Comparison of ENCODE assay signal across 8 cellular contexts in genomic region chr14:45083622-45083978, GRCh38. TPM values are rescaled to one million over a fixed set of nuclear protein-coding genes. Genes with fewer than 3 reads are reported as not detected.
DNase-seq lines count a peak whose midpoint lies in the region; ATAC-seq and TF ChIP-seq lines count a peak whose summit lies in the region.

No MANE protein-coding gene starts in this region.

- ATAC-seq in left cardiac atrium (no peak), right lobe of liver (no peak)

- H3K4me3 ChIP-seq in cardiac muscle cell, result peak overlapping the region; percentile 76
- peak overlapping the region; percentile 73 to 82 (median 73) for H3K4me3 ChIP-seq in right lobe of liver
- H3K4me3 ChIP-seq in transverse colon, result peak overlapping the region; percentile 29 to 72 (median 60)

- H3K27ac Mint-ChIP-seq in activated naive CD8-positive, alpha-beta T cell, result peak overlapping the region; percentile 83

- in situ Hi-C loops in transverse colon (cut with MboI; ENCODE audit: low pct_ligation_motif_present in 1 of 4, low pct_unique_long_range_greater_than_20kb in 1 of 4, low sequenced_read_pairs in 3 of 4), result no loop called here

- H3K27me3 ChIP-seq in cardiac muscle cell, result no peaks in the 10 kb centered on the region
- H3K27me3 ChIP-seq in right lobe of liver, result no peaks in the 10 kb centered on the region
- H3K27me3 ChIP-seq in transverse colon, result no peaks in the 10 kb centered on the region

- H3K9me3 ChIP-seq in cardiac muscle cell (ENCODE audit: low read depth) (no peaks in the 10 kb centered on the region), right lobe of liver (no peaks in the 10 kb centered on the region), transverse colon (no peaks in the 10 kb centered on the region)

- no peaks in the 10 kb centered on the region for H3K36me3 ChIP-seq in cardiac muscle cell
- H3K36me3 ChIP-seq in right lobe of liver, result no peaks in the 10 kb centered on the region
- no peaks in the 10 kb centered on the region for H3K36me3 ChIP-seq in transverse colon

- H3K36me3 Mint-ChIP-seq in activated naive CD8-positive, alpha-beta T cell, result peaks cover 11% of the 10 kb centered on the region

- H3K4me1 Mint-ChIP-seq in activated naive CD8-positive, alpha-beta T cell (ENCODE audit: low read depth), result peaks cover 47% of the 10 kb centered on the region

- no peaks in the 10 kb centered on the region for H3K9me3 Mint-ChIP-seq in activated naive CD8-positive, alpha-beta T cell (ENCODE audit: low read depth)

- no peak for TF ChIP-seq POLR2A in right lobe of liver (IDR thresholded peaks at IDR 0.05)
- no peak for TF ChIP-seq POLR2A in transverse colon (IDR thresholded peaks at IDR 0.05)

- intact Hi-C loops in left cardiac atrium (cut with DNase I) (loop anchor here in 1 of 2 donors (10.0 kb wide), 1 partner anchor 119 kb away; the partner anchor contains the start of genes KLHL28 and TOGARAM1), right lobe of liver (cut with DNase I) (no loop called here), transverse colon (cut with DNase I; ENCODE audit: low total_unique reads) (no loop called here)

- DNase-seq in cardiac muscle cell (ENCODE audit: low read depth in 1 of 2, low spot score in 1 of 2), result no peak
- no peak for DNase-seq in left cardiac atrium
- no peak for DNase-seq in right lobe of liver
- no peak for DNase-seq in transverse colon
- no peak for DNase-seq in AG08396 (ENCODE audit: low spot score)
- DNase-seq in NCI-H2171 treated with DMSO at 0.1 percent for 48 hours (lab: John Stamatoyannopoulos, UW), result no peak
- DNase-seq in activated gamma-delta T cell treated with Interleukin-2 at 50 U/mL for 16 hours, result no peak

- peaks cover 17% of the 10 kb centered on the region for H3K4me1 ChIP-seq in cardiac muscle cell (ENCODE audit: low read depth)
- peaks cover 0 to 22% (median 0%) of the 10 kb centered on the region in 4 donors for H3K4me1 ChIP-seq in right lobe of liver
- peaks cover 11 to 49% (median 39%) of the 10 kb centered on the region in 4 donors for H3K4me1 ChIP-seq in transverse colon

- TF ChIP-seq EP300 in transverse colon (IDR thresholded peaks at IDR 0.05; ENCODE audit: low read depth), result no peak

- WGBS in right lobe of liver (ENCODE audit: insufficient coverage, low coverage, low lambda C conversion rate, missing lambda C conversion rate), result 2% methylated on average over 5 of the region's 11 CpGs
- 0 to 1% methylated on average over 3 to 7 of the region's 11 CpGs for WGBS in transverse colon (ENCODE audit: low coverage in 1 of 2), 2 donors

- TF ChIP-seq CTCF in cardiac muscle cell (IDR thresholded peaks at IDR 0.05; ENCODE audit: low read depth, low read length), result no peak
- no peak for TF ChIP-seq CTCF in right lobe of liver (IDR thresholded peaks at IDR 0.05)
- no peak for TF ChIP-seq CTCF in transverse colon (IDR thresholded peaks at IDR 0.05)

- no peaks in the 10 kb centered on the region for H3K27me3 Mint-ChIP-seq in activated naive CD8-positive, alpha-beta T cell

- H3K27ac ChIP-seq in cardiac muscle cell (no peak overlapping the region), right lobe of liver (peak overlapping the region in 2 of 3 donors; percentile 4 to 67), transverse colon (peak overlapping the region; percentile 88 to 94 (median 90))

- H3K4me3 Mint-ChIP-seq in activated naive CD8-positive, alpha-beta T cell, result peak overlapping the region; percentile 97

RNA-seq across cellular contexts. Expression of gene PRPF39, which starts 0.3 kb away (rescaled TPM):
- total RNA-seq in cardiac muscle cell, result 30.0 and 40.7 TPM in 2 replicates
- 30.4 and 34.9 TPM in 2 replicates for polyA plus RNA-seq in cardiac muscle cell
- 10 to 100 TPM; 12.8 to 19.5 TPM for total RNA-seq in left cardiac atrium
- total RNA-seq in right lobe of liver, result 10 to 100 TPM in 3 of 6 experiments, 1 to 10 TPM in 3; 7.3 to 15.1 (median 10.4) TPM
- 100 to 1,000 TPM in 1 of 4 donors, 10 to 100 TPM in 3; 13.5 to 239 (median 37.9) TPM for total RNA-seq in transverse colon

RNA-seq across cellular contexts. Expression of gene FKBP3, which starts 50.7 kb away (rescaled TPM):
- total RNA-seq in cardiac muscle cell (54.0 and 69.6 TPM in 2 replicates), left cardiac atrium (10 to 100 TPM; 76.0 to 78.9 TPM), right lobe of liver (10 to 100 TPM; 25.0 to 32.9 (median 27.2) TPM), transverse colon (10 to 100 TPM in 3 of 4 donors, 1 to 10 TPM in 1; 3.7 to 47.8 (median 27.7) TPM)
- polyA plus RNA-seq in cardiac muscle cell, result 225 and 298 TPM in 2 replicates

RNA-seq across cellular contexts. Expression of gene FANCM, which starts 52.1 kb away (rescaled TPM):
- total RNA-seq in cardiac muscle cell (5.6 and 12.4 TPM in 2 replicates), left cardiac atrium (1 to 10 TPM; 3.1 to 3.4 TPM), right lobe of liver (1 to 10 TPM; 1.4 to 3.9 (median 1.9) TPM), transverse colon (1 to 10 TPM in 3 of 4 donors, under 1 TPM in 1; 0.75 to 6.2 (median 4.5) TPM)
- polyA plus RNA-seq in cardiac muscle cell, result 5.6 and 9.6 TPM in 2 replicates
